Comparison of ENCODE assay signal across 24 cellular contexts in genomic region chr18:6927136-6927535, GRCh38.
"Had no signal": no experiment of that assay in that cellular context is flagged by ENCODE, and none has a peak within 500 bp of the region (broad histone marks: within the 10 kb centered on the region; RNA-seq: fewer than 3 reads in every experiment).

No MANE protein-coding gene starts in this region.

- H3K4me2 ChIP-seq: neural progenitor cell had no signal

- H3K4me1 ChIP-seq: heart left ventricle, left lung, psoas muscle, sigmoid colon, stomach, tibial nerve, vagina had no signal

- DNase-seq: dermis blood vessel endothelial cell; effector memory CD4-positive, alpha-beta T cell; heart left ventricle; hypothalamus; immature natural killer cell; kidney; left lung; mesenchymal stem cell; midbrain; naive thymus-derived CD4-positive, alpha-beta T cell; posterior cingulate gyrus; psoas muscle; right cardiac atrium; sigmoid colon; stimulated activated CD4-positive, alpha-beta T cell treated with anti-CD3 and anti-CD28 coated beads, Interleukin-2, amount 100 ng/mL, for 24 hours; stimulated activated CD4-positive, alpha-beta T cell treated with anti-CD3 and anti-CD28 coated beads, Interleukin-4, amount 100 ng/mL, for 24 hours; stimulated activated naive CD4-positive, alpha-beta T cell treated with Interleukin-2 at 50 U/mL for 16 hours; stomach had no signal

- H3K9ac ChIP-seq: neural progenitor cell had no signal

- ATAC-seq: heart left ventricle; left lung; naive thymus-derived CD4-positive, alpha-beta T cell; psoas muscle; right cardiac atrium; stimulated activated effector memory CD8-positive, alpha-beta T cell treated with anti-CD3 and anti-CD28 coated beads, Interleukin-12 subunit alpha, Interleukin-12 subunit beta, amount 100 ng/mL, for 72 hours had no signal

- H3K27ac ChIP-seq: coronary artery, heart left ventricle, left lung, neural progenitor cell, psoas muscle, sigmoid colon, stomach, thoracic aorta, tibial nerve, vagina had no signal

- H3K4me3 ChIP-seq: coronary artery, heart left ventricle, left lung, neural progenitor cell, psoas muscle, sigmoid colon, stomach, thoracic aorta, tibial nerve, vagina had no signal

- H2AFZ ChIP-seq: neural progenitor cell had no signal

- H3K27me3 ChIP-seq: heart left ventricle, left lung, neural progenitor cell, sigmoid colon, stomach, tibial nerve, vagina had no signal

- H3K36me3 ChIP-seq: heart left ventricle, left lung, neural progenitor cell, sigmoid colon, stomach, thoracic aorta, tibial nerve, vagina had no signal

- H3K9me3 ChIP-seq: heart left ventricle, left lung, psoas muscle, sigmoid colon, stomach, thoracic aorta, tibial nerve, vagina had no signal
